Comparison of ENCODE assay signal across 28 cellular contexts in the genomic region with DNA sequence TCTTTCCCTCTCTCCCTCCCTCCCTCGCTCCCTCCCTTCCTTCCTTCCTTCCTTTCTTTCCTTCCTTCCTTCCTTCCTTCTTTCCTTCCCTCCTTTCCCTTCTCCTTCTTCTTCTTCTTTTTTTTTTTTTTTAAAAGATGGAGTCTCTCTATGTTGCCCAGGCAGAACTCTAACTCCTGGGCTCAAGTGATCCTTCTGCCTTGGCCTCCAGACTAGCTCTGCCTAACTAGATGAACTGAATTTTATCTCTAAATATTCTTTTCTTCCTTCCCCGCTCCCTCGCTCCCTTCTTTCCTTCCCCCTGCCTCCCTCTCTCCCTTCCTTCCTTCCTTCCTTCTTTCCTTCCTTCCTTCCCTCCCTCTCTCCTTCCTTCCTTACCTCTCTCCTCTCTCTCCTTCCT.
"Had no signal": no experiment of that assay in that cellular context is flagged by ENCODE, and none has a peak within 500 bp of the region (broad histone marks: within the 10 kb centered on the region; RNA-seq: fewer than 3 reads in every experiment).

No MANE protein-coding gene starts in this region.

- H3K9me3 Mint-ChIP-seq: dendritic cell treated with granulocyte-macrophage colony-stimulating factor and Interleukin-4, amounts not matched to agents 40 ng/mL and 50 ng/mL, for 4 days; effector memory CD8-positive, alpha-beta T cell had no signal

- H3K27ac Mint-ChIP-seq: dendritic cell treated with granulocyte-macrophage colony-stimulating factor and Interleukin-4, amounts not matched to agents 40 ng/mL and 50 ng/mL, for 4 days; endodermal cell had no signal

- DNase-seq: colonic mucosa; cortex of kidney; dermis blood vessel endothelial cell; dorsolateral prefrontal cortex; effector CD4-positive, alpha-beta T cell; effector CD8-positive, alpha-beta T cell; effector memory CD4-positive, alpha-beta T cell; effector memory CD8-positive, alpha-beta T cell; endodermal cell; erythroblast; esophagus squamous epithelium; foreskin fibroblast; foreskin keratinocyte; foreskin melanocyte; gastrocnemius medialis; glutamatergic neuron; heart left ventricle; heart right ventricle had no signal

- H3K27ac ChIP-seq: colonic mucosa, coronary artery, dorsolateral prefrontal cortex, epithelial cell of prostate, esophagus muscularis mucosa, esophagus squamous epithelium, foreskin keratinocyte, gastrocnemius medialis, gastroesophageal sphincter, heart left ventricle, heart right ventricle had no signal

- FAIRE-seq: colon, endometrium, endothelial cell of umbilical vein, frontal cortex had no signal

- H3K9me3 ChIP-seq: colonic mucosa, esophagus muscularis mucosa, esophagus squamous epithelium, gastrocnemius medialis, gastroesophageal sphincter, heart left ventricle, heart right ventricle had no signal

- H3K4me1 ChIP-seq: colonic mucosa, foreskin keratinocyte, gastrocnemius medialis, heart right ventricle had no signal

- H3K4me3 Mint-ChIP-seq: dendritic cell treated with granulocyte-macrophage colony-stimulating factor and Interleukin-4, amounts not matched to agents 40 ng/mL and 50 ng/mL, for 4 days; effector memory CD8-positive, alpha-beta T cell; endodermal cell had no signal

- ATAC-seq: effector memory CD8-positive, alpha-beta T cell; esophagus mucosa; foreskin keratinocyte; gastrocnemius medialis; gastroesophageal sphincter; heart left ventricle; heart right ventricle had no signal

- H3K4me3 ChIP-seq: colonic mucosa, coronary artery, dorsolateral prefrontal cortex, esophagus muscularis mucosa, esophagus squamous epithelium, gastrocnemius medialis, gastroesophageal sphincter, heart left ventricle, heart right ventricle had no signal

- H3K36me3 ChIP-seq: colonic mucosa, esophagus muscularis mucosa, esophagus squamous epithelium, gastrocnemius medialis, gastroesophageal sphincter, heart left ventricle, heart right ventricle had no signal
